In the genomic region with DNA sequence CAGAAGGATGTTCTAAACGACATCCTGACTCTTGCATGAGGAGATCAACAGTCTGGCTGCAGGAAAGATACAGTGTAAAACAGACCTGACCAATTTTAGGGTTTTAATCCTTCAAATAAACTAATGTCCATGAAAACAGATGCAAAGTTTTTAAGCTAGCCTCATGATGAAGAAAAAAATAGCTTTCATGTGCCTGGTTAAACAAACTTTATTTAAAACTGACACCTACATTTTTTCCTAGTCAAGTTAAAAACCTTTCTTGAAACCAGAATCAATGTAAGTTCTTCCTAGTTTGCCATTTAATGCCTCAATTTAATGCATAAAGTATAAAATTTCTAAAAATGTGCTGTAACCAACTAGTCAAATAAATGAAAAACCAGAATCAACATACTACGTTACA, we compare ENCODE assay signal across 8 cellular contexts. TPM values are rescaled to one million over a fixed set of nuclear protein-coding genes. Genes with fewer than 3 reads are reported as not detected.
DNase-seq lines count a peak whose midpoint lies in the region; ATAC-seq, FAIRE-seq and TF ChIP-seq lines count a peak whose summit lies in the region.

No MANE protein-coding gene starts in this region.

- WGBS in K562 (ENCODE audit: insufficient coverage, low coverage, missing lambda C conversion rate) = 7% methylated on average over 2 of the region's 2 CpGs
- WGBS in mesodermal cell (ENCODE audit: insufficient coverage in 2 of 2), 2 experiments = 40% methylated on average over 1 of the region's 2 CpGs; no CpG with 5 or more reads in 1 of the 2 experiments

- no peak for ATAC-seq in stimulated activated naive CD8-positive, alpha-beta T cell treated with anti-CD3 and anti-CD28 coated beads, Interleukin-15, Interleukin-2, amounts not matched to agents 100 U/mL and 50 U/mL, for 24 hours
- peak; percentile 6; the same call in 2 of the 3 replicates for ATAC-seq in K562
- ATAC-seq in HG03354 (IDR thresholded peaks at IDR 0.05; ENCODE audit: poor library complexity, severe bottlenecking, unreplicated experiment) = no peak
- ATAC-seq in GM21529 (IDR thresholded peaks at IDR 0.05; ENCODE audit: unreplicated experiment) = no peak

- POLR2A ChIA-PET in K562 (lab: Yijun Ruan, JAX) = interaction anchor here (0.7 to 4.4 kb wide), 14 partner anchors 8 to 1575 kb away, joined by 3 to 45 read pairs (median 4); no protein-coding TSS in a partner anchor

- no peak for TF ChIP-seq CTCF in K562 (IDR thresholded peaks at IDR 0.05 in 2 of 3, conservative IDR thresholded peaks at IDR 0.05 in 1 of 3; ENCODE audit: insufficient read depth in 2 of 3, low read depth in 1 of 3, low read length in 3 of 3)

- no peak for DNase-seq in stimulated activated naive CD8-positive, alpha-beta T cell treated with anti-CD3 and anti-CD28 coated beads, Interleukin-15, Interleukin-2, amounts not matched to agents 100 U/mL and 50 U/mL, for 24 hours
- DNase-seq in K562 (ENCODE audit: extremely low read depth in 1 of 4, low spot score in 3 of 4) (no peak), kidney tubule cell (ENCODE audit: low spot score) (no peak), dedifferentiated amniotic fluid mesenchymal stem cell (ENCODE audit: extremely low spot score) (no peak)

- peaks cover 17% of the 10 kb centered on the region for H4K20me1 ChIP-seq in K562 (replicated peaks; ENCODE audit: control insufficient read depth, insufficient read depth, low read length)

- peak overlapping the region; percentile 77 for H3K4me3 ChIP-seq in K562
- peak overlapping the region; percentile 74 for H3K4me3 ChIP-seq in mesodermal cell (ENCODE audit: extremely low read depth, insufficient read depth, low read length, poor library complexity, severe bottlenecking)

- no peak for FAIRE-seq in K562 (lab: Jason Lieb, UNC)

- no peaks in the 10 kb centered on the region for H3K9me1 ChIP-seq in K562 (ENCODE audit: control insufficient read depth, insufficient read depth, low read length)

- peaks cover 94% of the 10 kb centered on the region for H3K79me2 ChIP-seq in K562 (ENCODE audit: control insufficient read depth, insufficient read depth, low read length)

- H3K36me3 Mint-ChIP-seq in stimulated activated naive CD8-positive, alpha-beta T cell treated with anti-CD3 and anti-CD28 coated beads, Interleukin-15, Interleukin-2, amounts not matched to agents 100 ng/mL and 50 ng/mL, for 24 hours (ENCODE audit: low read depth) = peaks cover 48% of the 10 kb centered on the region

- CTCF ChIA-PET in K562 (lab: Yijun Ruan, JAX; ENCODE audit: low intra/inter-chr PET ratio) = no interaction called here

- H3K27ac ChIP-seq in K562 (ENCODE audit: extremely low read depth, low read depth, low read length) (peak overlapping the region; percentile 80), mesodermal cell (ENCODE audit: low read depth, low read length, severe bottlenecking) (peak overlapping the region; percentile 23)

- no peak for TF ChIP-seq EP300 in K562 (IDR thresholded peaks at IDR 0.05; ENCODE audit: low read length)

- peak overlapping the region in 1 of 2 experiments; percentile 68; a peak in 3 of 4 replicates for H3K9ac ChIP-seq in K562 (ENCODE audit: insufficient read depth in 1 of 2, low read depth in 2 of 2, low read length in 2 of 2)

- H3K27me3 ChIP-seq in K562 (ENCODE audit: control insufficient read depth in 2 of 2, insufficient read depth in 2 of 2, low read length in 2 of 2) = no peaks in the 10 kb centered on the region

- no TSS peak for BruUV-seq in K562 (replicated peaks; lab: Mats Ljungman, UMichigan)

- peak overlapping the region; percentile 96 for H3K4me2 ChIP-seq in K562 (ENCODE audit: insufficient read depth, low read length)

- H3K36me3 ChIP-seq in K562 (ENCODE audit: control insufficient read depth, insufficient read depth, low read length) (peaks cover 36% of the 10 kb centered on the region), mesodermal cell (ENCODE audit: control insufficient read depth, insufficient read depth, low read length) (peaks cover 20% of the 10 kb centered on the region)

- H3K4me1 ChIP-seq in K562 (replicated peaks in 1 of 2; ENCODE audit: control insufficient read depth in 2 of 2, insufficient read depth in 2 of 2, low read length in 2 of 2) (peaks cover 12 to 29% of the 10 kb centered on the region in 2 experiments), mesodermal cell (ENCODE audit: control insufficient read depth, insufficient read depth, low read length, poor library complexity, severe bottlenecking) (peaks cover 4% of the 10 kb centered on the region)

- peak overlapping the region; percentile 84 for H3K27ac Mint-ChIP-seq in stimulated activated naive CD8-positive, alpha-beta T cell treated with anti-CD3 and anti-CD28 coated beads, Interleukin-15, Interleukin-2, amounts not matched to agents 100 ng/mL and 50 ng/mL, for 24 hours

- no peak for TF ChIP-seq RAD21 in K562 (CRISPR knock-in tag; conservative IDR thresholded peaks at IDR 0.05 in 1 of 2, IDR thresholded peaks at IDR 0.05 in 1 of 2)

- peaks cover 68% of the 10 kb centered on the region for H3K4me1 Mint-ChIP-seq in stimulated activated naive CD8-positive, alpha-beta T cell treated with anti-CD3 and anti-CD28 coated beads, Interleukin-15, Interleukin-2, amounts not matched to agents 100 ng/mL and 50 ng/mL, for 24 hours (ENCODE audit: low read depth)

- H2AFZ ChIP-seq in K562 (ENCODE audit: low read depth, low read length) = no peak overlapping the region

- peak overlapping the region; percentile 90 for H3K4me3 Mint-ChIP-seq in stimulated activated naive CD8-positive, alpha-beta T cell treated with anti-CD3 and anti-CD28 coated beads, Interleukin-15, Interleukin-2, amounts not matched to agents 100 ng/mL and 50 ng/mL, for 24 hours

- intact Hi-C loops in K562 (cut with micrococcal nuclease) = loop anchor here (2.0 kb wide), 1 partner anchor 25 kb away; no protein-coding TSS in a partner anchor

- H3K9me3 ChIP-seq in K562 (replicated peaks; ENCODE audit: control insufficient read depth, insufficient read depth, low read depth, low read length) = no peaks in the 10 kb centered on the region
- no peaks in the 10 kb centered on the region for H3K9me3 ChIP-seq in mesodermal cell (ENCODE audit: control insufficient read depth, low read length)

- in situ Hi-C loops in K562 (cut with MboI) = no loop called here

- TF ChIP-seq POLR2A in K562 (conservative IDR thresholded peaks at IDR 0.05) = no peak

- H3K27me3 Mint-ChIP-seq in stimulated activated naive CD8-positive, alpha-beta T cell treated with anti-CD3 and anti-CD28 coated beads, Interleukin-15, Interleukin-2, amounts not matched to agents 100 ng/mL and 50 ng/mL, for 24 hours = no peaks in the 10 kb centered on the region

- H3K9me3 Mint-ChIP-seq in stimulated activated naive CD8-positive, alpha-beta T cell treated with anti-CD3 and anti-CD28 coated beads, Interleukin-15, Interleukin-2, amounts not matched to agents 100 ng/mL and 50 ng/mL, for 24 hours = no peaks in the 10 kb centered on the region

TF ChIP-seq in K562, 482 proteins besides CTCF, POLR2A, EP300 and RAD21 (continues in another document):
- TF ChIP-seq RBFOX2 (IDR thresholded peaks at IDR 0.05; ENCODE audit: low read depth, low read length) = peak; percentile 29; the same call in 1 of the 2 replicates
- TF ChIP-seq KAT7 (CRISPR knock-in tag; IDR thresholded peaks at IDR 0.05; ENCODE audit: borderline replicate concordance) = peak; percentile 39; the same call in 1 of the 2 replicates
- no peak for TF ChIP-seq MTF1 (CRISPR knock-in tag; IDR thresholded peaks at IDR 0.05; ENCODE audit: borderline replicate concordance)
- TF ChIP-seq ZNF384 (IDR thresholded peaks at IDR 0.05; ENCODE audit: low read depth, low read length) = 0 out of 2 replicates have a peak, but pooled peaks have one; percentile 14

RNA-seq across cellular contexts. Expression of gene WDR26, which starts 2.9 kb away (rescaled TPM):
- 190 and 413 TPM in 2 replicates for total RNA-seq in K562 (2011; cell fraction: chromatin; rRNA removed; ENCODE audit: low replicate concordance)
- total RNA-seq in K562 (2011; cell fraction: nucleolus; rRNA removed) = 79.0 and 101 TPM in 2 replicates
- total RNA-seq in K562 (2011; cell fraction: nucleoplasm; rRNA removed) = 192 and 302 TPM in 2 replicates
- 21.2 and 26.6 TPM in 2 replicates for total RNA-seq in K562 (2014; rRNA removed)
- 39.8 and 41.0 TPM in 2 replicates for total RNA-seq in K562 (2014; rRNA removed; fragmentation: Illumina TruSeq; extraction: Trizol)
- 30.4 and 31.2 TPM in 2 replicates for total RNA-seq in K562 (2015; rRNA removed; fragmentation: Illumina TruSeq; extraction: Trizol)
- 54.6 and 66.0 TPM in 2 replicates for total RNA-seq in K562 (2021)
- 40.3 and 54.4 TPM in 2 replicates for polyA plus RNA-seq in K562 (2011; rRNA removed)
- 10.4 and 16.7 TPM in 2 replicates for polyA plus RNA-seq in K562 (2011; cell fraction: cytosol; rRNA removed)
- polyA plus RNA-seq in K562 (2011; cell fraction: nucleus; rRNA removed) = 86.9 and 97.7 TPM in 2 replicates
- polyA plus RNA-seq in K562 (2012) = 42.7 and 48.1 TPM in 2 replicates
- 52.3 and 55.7 TPM in 2 replicates for polyA plus RNA-seq in K562 (2014; fragmentation: Illumina TruSeq; extraction: Trizol)
- 10 to 100 TPM; 11.5 to 14.3 TPM for polyA plus RNA-seq in K562 (2014; fragmentation: Nextera tagmentation; extraction: Ambion mirVana)
- polyA plus RNA-seq in K562 (2014; rRNA removed) = 39.7 and 58.2 TPM in 2 replicates
- 88.0 and 101 TPM in 2 replicates for polyA minus RNA-seq in K562 (2011; rRNA and poly(A)+ RNA removed)
- 50.0 and 56.2 TPM in 2 replicates for polyA minus RNA-seq in K562 (2011; cell fraction: cytosol; rRNA and poly(A)+ RNA removed)
- polyA minus RNA-seq in K562 (2011; cell fraction: nucleus; rRNA and poly(A)+ RNA removed) = 73.2 and 92.6 TPM in 2 replicates
- 67.2 TPM for polyA plus RNA-seq in mesodermal cell (2013, experiment 1 of 2)
- polyA plus RNA-seq in mesodermal cell (2013, experiment 2 of 2) = 68.5 TPM
